In the genomic region with DNA sequence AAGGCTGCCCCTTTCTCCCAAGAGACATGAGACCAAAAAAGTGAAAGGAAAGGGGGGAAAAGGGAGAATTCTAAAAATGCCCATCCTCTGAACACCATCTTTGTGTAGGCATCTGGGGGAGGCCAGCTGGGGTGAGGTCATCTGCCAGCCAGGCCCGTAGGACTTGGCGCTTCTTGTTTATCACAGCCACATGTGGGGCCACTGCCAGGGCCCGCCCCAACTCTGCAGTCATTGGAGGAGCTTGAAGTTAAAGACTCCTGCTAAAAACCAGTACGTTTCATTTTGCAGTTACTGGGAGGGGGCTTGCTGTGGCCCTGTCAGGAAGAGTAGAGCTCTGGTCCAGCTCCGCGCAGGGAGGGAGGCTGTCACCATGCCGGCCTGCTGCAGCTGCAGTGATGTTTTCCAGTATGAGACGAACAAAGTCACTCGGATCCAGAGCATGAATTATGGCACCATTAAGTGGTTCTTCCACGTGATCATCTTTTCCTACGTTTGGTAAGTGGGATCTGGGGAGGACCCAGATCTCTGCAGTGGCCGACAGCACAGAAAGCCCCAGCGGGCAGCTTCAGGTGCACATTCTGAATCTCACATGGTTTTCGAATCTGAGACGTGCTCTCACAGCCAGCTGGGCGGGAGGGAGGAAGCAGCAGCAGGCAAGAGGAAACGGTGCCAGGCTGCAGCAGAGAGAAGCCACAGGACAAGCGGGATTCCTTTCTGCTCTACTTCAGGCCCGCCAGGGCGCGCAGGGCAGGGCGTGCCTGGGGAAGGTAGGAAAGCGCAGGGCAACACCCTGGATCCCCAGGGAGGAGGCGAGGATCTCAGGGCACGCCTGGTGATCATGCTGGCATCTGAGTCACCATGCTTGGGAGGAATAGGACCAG, we compare ENCODE assay signal across 8 cellular contexts. TPM values are rescaled to one million over a fixed set of nuclear protein-coding genes. Genes with fewer than 3 reads are reported as not detected.
A peak's percentile ranks its signal among the peaks of the same experiment; 100 is the strongest.
DNase-seq lines count a peak whose midpoint lies in the region; ATAC-seq and TF ChIP-seq lines count a peak whose summit lies in the region.

A gene (plus strand): TSS at position 276 of the 881 bp plus-strand sequence. CDS start 95 bp downstream, at position 371.

- ATAC-seq in HG02759 (IDR thresholded peaks at IDR 0.05; ENCODE audit: unreplicated experiment), result peak; percentile 40
- peak; percentile 23 to 29 for ATAC-seq in activated T-cell treated with anti-CD3 and anti-CD28 coated beads, Interleukin-2, amount 50 U/mL, for 4 hours
- peak; percentile 93 for ATAC-seq in mucosa of descending colon

- H3K9me3 Mint-ChIP-seq in activated T-cell treated with anti-CD3 and anti-CD28 coated beads, Interleukin-2, amount 50 U/mL, for 4 hours, result peaks cover 3% of the 10 kb centered on the region

- H3K27me3 ChIP-seq in esophagus muscularis mucosa, result no peaks in the 10 kb centered on the region

- H3K9me3 ChIP-seq in esophagus muscularis mucosa, result no peaks in the 10 kb centered on the region
- no peaks in the 10 kb centered on the region for H3K9me3 ChIP-seq in mucosa of descending colon

- intact Hi-C loops in esophagus muscularis mucosa (cut with DNase I), result no loop called here
- intact Hi-C loops in mucosa of descending colon (cut with DNase I, micrococcal nuclease), result no loop called here

- H3K27ac ChIP-seq in esophagus muscularis mucosa (replicated peaks in 1 of 4), result peak within 1 kb of the TSS; percentile 50 to 79 (median 66)

- DNase-seq in DMS153 (lab: John Stamatoyannopoulos, UW) (peak; percentile 72), NCI-H774 (lab: John Stamatoyannopoulos, UW) (peak; percentile 60), esophagus muscularis mucosa (ENCODE audit: extremely low spot score) (peak; percentile 93), mucosa of descending colon (peak; percentile 75 to 85 (median 85)), stromal cell of bone marrow (ENCODE audit: low read depth) (peak; percentile 29), GM19240 (ENCODE audit: insufficient read length, low spot score) (no peak)
- peak; percentile 22 for DNase-seq in activated T-cell treated with anti-CD3 and anti-CD28 coated beads, Interleukin-2, amount 50 U/mL, for 4 hours

- peaks cover 2% of the 10 kb centered on the region for H3K36me3 Mint-ChIP-seq in activated T-cell treated with anti-CD3 and anti-CD28 coated beads, Interleukin-2, amount 50 U/mL, for 4 hours (ENCODE audit: insufficient read depth)

- peak within 1 kb of the TSS; percentile 54 to 67 (median 54) for H3K4me3 ChIP-seq in esophagus muscularis mucosa
- no peak within 1 kb of the TSS for H3K4me3 ChIP-seq in mucosa of descending colon

- TF ChIP-seq CTCF in esophagus muscularis mucosa (IDR thresholded peaks at IDR 0.05) (no peak), mucosa of descending colon (IDR thresholded peaks at IDR 0.05) (no peak)

- no peak for TF ChIP-seq POLR2A in esophagus muscularis mucosa (IDR thresholded peaks at IDR 0.05; ENCODE audit: low read depth)

- WGBS in esophagus muscularis mucosa, result 3% methylated on average over 18 of the region's 25 CpGs

- peaks cover 19 to 44% (median 33%) of the 10 kb centered on the region in 4 donors for H3K4me1 ChIP-seq in esophagus muscularis mucosa
- peaks cover 17% of the 10 kb centered on the region for H3K4me1 ChIP-seq in mucosa of descending colon (ENCODE audit: low read depth)

- H3K36me3 ChIP-seq in esophagus muscularis mucosa (no peaks in the 10 kb centered on the region), mucosa of descending colon (ENCODE audit: low read depth) (no peaks in the 10 kb centered on the region)

- no peak for TF ChIP-seq EP300 in esophagus muscularis mucosa (IDR thresholded peaks at IDR 0.05)

- H3K27me3 Mint-ChIP-seq in activated T-cell treated with anti-CD3 and anti-CD28 coated beads, Interleukin-2, amount 50 U/mL, for 4 hours (ENCODE audit: low read depth), result no peaks in the 10 kb centered on the region

- H3K4me3 Mint-ChIP-seq in activated T-cell treated with anti-CD3 and anti-CD28 coated beads, Interleukin-2, amount 50 U/mL, for 4 hours, result peak within 1 kb of the TSS; percentile 81

- peaks cover 67% of the 10 kb centered on the region for H3K4me1 Mint-ChIP-seq in activated T-cell treated with anti-CD3 and anti-CD28 coated beads, Interleukin-2, amount 50 U/mL, for 4 hours (ENCODE audit: low read depth)

RNA-seq across cellular contexts. Expression of the gene that starts here (rescaled TPM):
- 1 to 10 TPM; 2.5 to 4.8 (median 2.9) TPM for total RNA-seq in activated T-cell treated with anti-CD3 and anti-CD28 coated beads, Interleukin-2, amount 50 U/mL, for 4 hours
- total RNA-seq in esophagus muscularis mucosa (1 to 10 TPM; 1.5 to 4.3 (median 2.7) TPM), mucosa of descending colon (10 to 100 TPM in 1 of 3 donors, 1 to 10 TPM in 2; 1.0 to 10.9 (median 1.4) TPM)

Comparison
In these comparisons a context has a peak if more than half of its experiments do, and no peak if none do; other contexts are left out.
1. ATAC-seq: peak in every context shown above with its lines; median percentile 93 in mucosa of descending colon; 40 in HG02759; 26 in activated T-cell treated with anti-CD3 and anti-CD28 coated beads, Interleukin-2, amount 50 U/mL, for 4 hours.